20 cellular contexts compared by ENCODE assay signal in genomic region chr6:20128018-20128417, GRCh38.
"Had no signal": no experiment of that assay in that cellular context is flagged by ENCODE, and none has a peak within 500 bp of the region (broad histone marks: within the 10 kb centered on the region; RNA-seq: fewer than 3 reads in every experiment).

No MANE protein-coding gene starts in this region.

- H3K9ac ChIP-seq: parathyroid adenoma had no signal

- H3K79me2 ChIP-seq: parathyroid adenoma had no signal

- H3K27ac Mint-ChIP-seq: dendritic cell treated with granulocyte-macrophage colony-stimulating factor and Interleukin-4, amounts not matched to agents 40 ng/mL and 50 ng/mL, for 4 days; natural killer cell; progenitor cell of endocrine pancreas; stimulated activated memory B cell treated with anti-CD40 and anti-IgM and Interleukin-4, amounts not matched to agents 10 μg/mL and 1 μg/mL and 100 μg/mL, for 72 hours had no signal

- DNase-seq: effector CD8-positive, alpha-beta T cell; heart right ventricle; left cardiac atrium; left lung; mesenchymal stem cell; natural killer cell; sigmoid colon; stimulated activated CD4-positive, alpha-beta T cell treated with anti-CD3 and anti-CD28 coated beads, Interleukin-2, amount 100 ng/mL, for 24 hours; stimulated activated CD4-positive, alpha-beta T cell treated with anti-CD3 and anti-CD28 coated beads, Interleukin-4, amount 100 ng/mL, for 4 hours had no signal

- H3K9me3 ChIP-seq: colonic mucosa, esophagus muscularis mucosa, heart right ventricle, left lung, sigmoid colon, thoracic aorta, tibial nerve, vagina had no signal

- H3K27me3 Mint-ChIP-seq: dendritic cell treated with granulocyte-macrophage colony-stimulating factor and Interleukin-4, amounts not matched to agents 40 ng/mL and 50 ng/mL, for 4 days; stimulated activated memory B cell treated with anti-CD40 and anti-IgM and Interleukin-4, amounts not matched to agents 10 μg/mL and 1 μg/mL and 100 μg/mL, for 72 hours had no signal

- H2AFZ ChIP-seq: parathyroid adenoma had no signal

- H3K4me3 Mint-ChIP-seq: dendritic cell treated with granulocyte-macrophage colony-stimulating factor and Interleukin-4, amounts not matched to agents 40 ng/mL and 50 ng/mL, for 4 days; natural killer cell; neural crest cell; stimulated activated memory B cell treated with anti-CD40 and anti-IgM and Interleukin-4, amounts not matched to agents 10 μg/mL and 1 μg/mL and 100 μg/mL, for 72 hours had no signal

- H3K9me3 Mint-ChIP-seq: dendritic cell treated with granulocyte-macrophage colony-stimulating factor and Interleukin-4, amounts not matched to agents 40 ng/mL and 50 ng/mL, for 4 days; natural killer cell; neural crest cell; stimulated activated memory B cell treated with anti-CD40 and anti-IgM and Interleukin-4, amounts not matched to agents 10 μg/mL and 1 μg/mL and 100 μg/mL, for 72 hours had no signal

- H3K4me1 ChIP-seq: parathyroid adenoma had no signal

- H3K4me3 ChIP-seq: colonic mucosa, esophagus muscularis mucosa, heart right ventricle, left lung, sigmoid colon, thoracic aorta, tibial nerve, vagina had no signal

- H3K27me3 ChIP-seq: colonic mucosa, esophagus muscularis mucosa, heart right ventricle, left lung, sigmoid colon, tibial nerve, vagina had no signal

- H3K36me3 ChIP-seq: colonic mucosa, thoracic aorta had no signal

- H3K27ac ChIP-seq: heart right ventricle, left lung, parathyroid adenoma, thoracic aorta, vagina had no signal

- H3K36me3 Mint-ChIP-seq: natural killer cell; stimulated activated memory B cell treated with anti-CD40 and anti-IgM and Interleukin-4, amounts not matched to agents 10 μg/mL and 1 μg/mL and 100 μg/mL, for 72 hours had no signal

- ATAC-seq: natural killer cell; stimulated activated memory B cell treated with anti-CD40 and anti-IgM and Interleukin-4, amounts not matched to agents 10 μg/mL and 1 μg/mL and 100 μg/mL, for 72 hours; stimulated activated naive CD8-positive, alpha-beta T cell treated with anti-CD3 and anti-CD28 coated beads, Interleukin-15, Interleukin-2, amounts not matched to agents 100 U/mL and 50 U/mL, for 24 hours had no signal
